In genomic region chr6:122161136-122161535, GRCh38 we compare ENCODE assay signal across 7 cellular contexts.
"Had no signal": no experiment of that assay in that cellular context is flagged by ENCODE, and none has a peak within 500 bp of the region (broad histone marks: within the 10 kb centered on the region; RNA-seq: fewer than 3 reads in every experiment).

No MANE protein-coding gene starts in this region.

- H3K4me3 ChIP-seq: GM23338 had no signal

- FAIRE-seq: H1, H54 had no signal

- DNase-seq: H9, HCEC 1CT, KG1 had no signal

- ATAC-seq: GM23338 had no signal

- H3K4me2 ChIP-seq: GM23338 had no signal

- H2AFZ ChIP-seq: GM23338 had no signal

- H3K27ac ChIP-seq: HL-60 had no signal
